Comparison of ENCODE assay signal across 18 cellular contexts in genomic region chr21:42740405-42740909, GRCh38.
A peak's percentile ranks its signal among the peaks of the same experiment; 100 is the strongest.
DNase-seq lines count a peak whose midpoint lies in the region; ATAC-seq, FAIRE-seq and TF ChIP-seq lines count a peak whose summit lies in the region.
"Had no signal": no experiment of that assay in that cellular context is flagged by ENCODE, and none has a peak within 500 bp of the region (broad histone marks: within the 10 kb centered on the region; RNA-seq: fewer than 3 reads in every experiment).

No MANE protein-coding gene starts in this region.

- no peak overlapping the region for H2BK20ac ChIP-seq in H1 (ENCODE audit: low read length)

- no peak overlapping the region for H3K9ac ChIP-seq in H1 (replicated peaks in 1 of 4; ENCODE audit: extremely low read depth in 1 of 4, low read depth in 3 of 4, low read length in 3 of 4)

- TF ChIP-seq EP300 in H1 (IDR thresholded peaks at IDR 0.05; ENCODE audit: borderline replicate concordance in 1 of 2, low read depth in 2 of 2, low read length in 2 of 2) = no peak

- H2BK12ac ChIP-seq in H1 (ENCODE audit: low read depth, low read length) = no peak overlapping the region

- H3K27ac Mint-ChIP-seq in T-helper 2 cell treated with Interferon-gamma antibody and Interleukin-4, amounts not matched to agents 5 μg/mL and 100 μg/mL, for 36 hours = peak overlapping the region; percentile 3
- H3K27ac Mint-ChIP-seq in WTC11 = no peak overlapping the region
- H3K27ac Mint-ChIP-seq: CD8-positive, alpha-beta T cell had no signal

- POLR2A ChIA-PET in HEK293 (lab: Yijun Ruan, JAX) = no interaction called here
- POLR2A ChIA-PET in H1 (lab: Charles Lee; ENCODE audit: partially characterized antibody) = interaction anchor here (1.2 kb wide), 1 partner anchor 8 kb away, joined by 4 read pairs; no protein-coding TSS in a partner anchor
- POLR2A ChIA-PET in WTC11 (lab: Charles Lee) = no interaction called here

- no peak overlapping the region for H4K5ac ChIP-seq in H1 (ENCODE audit: insufficient read length, low read depth, low read length)

- H3K27me3 Mint-ChIP-seq in T-helper 2 cell treated with Interferon-gamma antibody and Interleukin-4, amounts not matched to agents 5 μg/mL and 100 μg/mL, for 36 hours (ENCODE audit: low read depth) = no peaks in the 10 kb centered on the region
- no peaks in the 10 kb centered on the region for H3K27me3 Mint-ChIP-seq in WTC11 (ENCODE audit: low read depth)

- no peak for TF ChIP-seq RAD21 in H1 (IDR thresholded peaks at IDR 0.05 in 1 of 2, conservative IDR thresholded peaks at IDR 0.05 in 1 of 2; ENCODE audit: low read depth in 2 of 2, low read length in 2 of 2)

- H3K14ac ChIP-seq in H1 (ENCODE audit: insufficient read length) = no peak overlapping the region

- peaks cover 1% of the 10 kb centered on the region; the same call in 1 of the 2 replicates for H3K23me2 ChIP-seq in H1 (ENCODE audit: low read depth, low read length)

- no peak overlapping the region for H2BK15ac ChIP-seq in H1 (ENCODE audit: low read length)

- H3K36me3 Mint-ChIP-seq in T-helper 2 cell treated with Interferon-gamma antibody and Interleukin-4, amounts not matched to agents 5 μg/mL and 100 μg/mL, for 36 hours (ENCODE audit: low read depth) = peaks cover 2% of the 10 kb centered on the region
- peaks cover 16% of the 10 kb centered on the region for H3K36me3 Mint-ChIP-seq in WTC11

- CTCF ChIA-PET in HEK293 (lab: Yijun Ruan, JAX) (no interaction called here), H1 (lab: Charles Lee; ENCODE audit: partially characterized antibody) (no interaction called here), WTC11 (lab: Charles Lee) (interaction anchor here (1.4 kb wide), 1 partner anchor 147 kb away, joined by 4 read pairs; no protein-coding TSS in a partner anchor)

- no peak for FAIRE-seq in H1 (lab: Jason Lieb, UNC)
- FAIRE-seq: A549, HTR-8/SVneo had no signal

- no peaks in the 10 kb centered on the region for H3K79me2 ChIP-seq in H1 (ENCODE audit: control insufficient read depth in 1 of 2, insufficient read depth in 2 of 2, low read length in 2 of 2)
- H3K79me2 ChIP-seq in osteoblast (ENCODE audit: insufficient read depth, low read length) = no peaks in the 10 kb centered on the region

- no peaks in the 10 kb centered on the region for H4K20me1 ChIP-seq in H1 (replicated peaks in 1 of 2; ENCODE audit: control insufficient read depth in 1 of 2, insufficient read depth in 2 of 2, low read length in 2 of 2)
- H4K20me1 ChIP-seq in osteoblast (ENCODE audit: insufficient read depth, low read length) = no peaks in the 10 kb centered on the region

- H3K18ac ChIP-seq in H1 (ENCODE audit: extremely low read depth, low read length) = no peak overlapping the region

- H3K4me2 ChIP-seq in H1 (ENCODE audit: insufficient read depth in 1 of 2, low read depth in 2 of 2, low read length in 2 of 2) (no peak overlapping the region), osteoblast (ENCODE audit: insufficient read depth, low read length) (no peak overlapping the region)
- H3K4me2 ChIP-seq: A549 had no signal

- H2AFZ ChIP-seq in H1 (ENCODE audit: low read length) (no peak overlapping the region), osteoblast (ENCODE audit: low read length) (no peak overlapping the region)

- no peak overlapping the region for H4K8ac ChIP-seq in H1 (ENCODE audit: extremely low read depth, insufficient read depth, low read length)

- no peak overlapping the region for H4K91ac ChIP-seq in H1 (replicated peaks; ENCODE audit: insufficient read length, low read length)

- no peak overlapping the region for H2BK120ac ChIP-seq in H1 (replicated peaks; ENCODE audit: low read depth, low read length)

- H3K4me3 ChIP-seq in HEK293 (ENCODE audit: low read depth, low read length) (no peak overlapping the region), H1 (ENCODE audit: extremely low read depth in 1 of 4, insufficient read depth in 2 of 4, low read depth in 3 of 4, low read length in 4 of 4) (no peak overlapping the region), osteoblast (ENCODE audit: insufficient read depth, low read length) (no peak overlapping the region)
- H3K4me3 ChIP-seq: A549, HAP-1 had no signal

- H3K4me1 ChIP-seq in HEK293 (ENCODE audit: control insufficient read depth, insufficient read depth, low read length) (no peaks in the 10 kb centered on the region), H1 (replicated peaks in 1 of 4; ENCODE audit: control insufficient read depth in 3 of 4, insufficient read depth in 4 of 4, low read length in 3 of 4) (peaks cover 0 to 3% (median 1%) of the 10 kb centered on the region in 4 experiments; a peak in 1 of 7 replicates), osteoblast (ENCODE audit: insufficient read depth, low read length) (peaks cover 4% of the 10 kb centered on the region)
- H3K4me1 ChIP-seq: A549 had no signal

- H3K27ac ChIP-seq in HEK293 (ENCODE audit: extremely low read depth, low read depth, low read length) (no peak overlapping the region), H1 (ENCODE audit: low read depth, low read length) (no peak overlapping the region), osteoblast (ENCODE audit: low read depth, low read length) (no peak overlapping the region)
- H3K27ac ChIP-seq: 22Rv1, A549, C4-2B had no signal

- no peak overlapping the region for H2BK5ac ChIP-seq in H1 (ENCODE audit: low read depth, low read length)

- H3K4ac ChIP-seq in H1 (replicated peaks; ENCODE audit: insufficient read length, low read depth, low read length) = no peak overlapping the region

- peak overlapping the region; percentile 86 for H3K56ac ChIP-seq in H1 (replicated peaks; ENCODE audit: insufficient read length, low read depth, low read length)

- H3K9me3 Mint-ChIP-seq in T-helper 2 cell treated with Interferon-gamma antibody and Interleukin-4, amounts not matched to agents 5 μg/mL and 100 μg/mL, for 36 hours = no peaks in the 10 kb centered on the region
- H3K9me3 Mint-ChIP-seq in WTC11 = no peaks in the 10 kb centered on the region
- H3K9me3 Mint-ChIP-seq: CD8-positive, alpha-beta T cell had no signal

- no peak for DNase-seq in T-helper 2 cell treated with Interferon-gamma antibody and Interleukin-4, amounts not matched to agents 5 μg/mL and 100 μg/mL, for 36 hours (ENCODE audit: low spot score)
- DNase-seq in T-helper 2 cell (no peak), H1 (ENCODE audit: low read depth in 1 of 2, low spot score in 2 of 2) (no peak), osteoblast (ENCODE audit: insufficient read length, low spot score, missing footprints) (peak; percentile 72), WTC11 (ENCODE audit: low spot score) (no peak)
- DNase-seq: AML-193; Calu3; CD8-positive, alpha-beta T cell; DMS79 treated with DMSO at 0.1 percent for 48 hours; GF-D8; IMR-90 had no signal

- no peak overlapping the region for H3K4me3 Mint-ChIP-seq in T-helper 2 cell treated with Interferon-gamma antibody and Interleukin-4, amounts not matched to agents 5 μg/mL and 100 μg/mL, for 36 hours
- H3K4me3 Mint-ChIP-seq in WTC11 = no peak overlapping the region
- H3K4me3 Mint-ChIP-seq: CD8-positive, alpha-beta T cell had no signal

- H3K27me3 ChIP-seq in H1 (replicated peaks in 1 of 4; ENCODE audit: control insufficient read depth in 3 of 4, extremely low read depth in 1 of 4, insufficient read depth in 3 of 4, low read length in 3 of 4) (no peaks in the 10 kb centered on the region), osteoblast (ENCODE audit: insufficient read depth, low read length) (peaks cover 14% of the 10 kb centered on the region)

- H2AK5ac ChIP-seq in H1 (ENCODE audit: low read depth, low read length) = no peak overlapping the region

- peaks cover 14% of the 10 kb centered on the region for H3K4me1 Mint-ChIP-seq in T-helper 2 cell treated with Interferon-gamma antibody and Interleukin-4, amounts not matched to agents 5 μg/mL and 100 μg/mL, for 36 hours (ENCODE audit: low read depth)
- peaks cover 11% of the 10 kb centered on the region for H3K4me1 Mint-ChIP-seq in WTC11

- no peak for TF ChIP-seq POLR2A in H1 (IDR thresholded peaks at IDR 0.05; ENCODE audit: control extremely low read depth in 1 of 2, low read depth in 2 of 2, low read length in 2 of 2)

- H3K79me1 ChIP-seq in H1 (ENCODE audit: low read depth, low read length) = 0 out of 2 replicates have a peak, but pooled peaks cover 2% of the 10 kb centered on the region

- no peak for ATAC-seq in HG02885 (IDR thresholded peaks at IDR 0.05; ENCODE audit: poor library complexity, unreplicated experiment)
- no peak for ATAC-seq in WTC11
- ATAC-seq: A549; CD8-positive, alpha-beta T cell had no signal

- H3K23ac ChIP-seq in H1 (ENCODE audit: insufficient read length) = no peak overlapping the region

- TF ChIP-seq CTCF in HEK293 (tag by site-specific recombination; IDR thresholded peaks at IDR 0.05) (no peak), H1 (IDR thresholded peaks at IDR 0.05; ENCODE audit: control extremely low read depth in 1 of 3, insufficient read depth in 1 of 3, low read depth in 1 of 3, low read length in 3 of 3) (no peak), osteoblast (IDR thresholded peaks at IDR 0.05; ENCODE audit: extremely low read depth, low read depth, low read length) (no peak), WTC11 (IDR thresholded peaks at IDR 0.05) (no peak)

- H3K9me3 ChIP-seq in HEK293 (ENCODE audit: control insufficient read depth, insufficient read depth, low read depth, low read length) (no peaks in the 10 kb centered on the region), H1 (ENCODE audit: insufficient read depth in 2 of 2, low read depth in 1 of 2, low read length in 1 of 2) (no peaks in the 10 kb centered on the region), osteoblast (ENCODE audit: low read depth, low read length) (no peaks in the 10 kb centered on the region)
- H3K9me3 ChIP-seq: A549, HAP-1 had no signal

- H3K36me3 ChIP-seq in HEK293 (ENCODE audit: control insufficient read depth in 2 of 2, insufficient read depth in 1 of 2, low read length in 2 of 2) = peaks cover 0 to 11% of the 10 kb centered on the region in 2 experiments; a peak in 1 of 3 replicates
- H3K36me3 ChIP-seq in H1 (ENCODE audit: control insufficient read depth in 2 of 4, insufficient read depth in 4 of 4, low read length in 3 of 4) = peaks cover 0 to 5% (median 4%) of the 10 kb centered on the region in 4 experiments; a peak in 5 of 8 replicates
- no peaks in the 10 kb centered on the region for H3K36me3 ChIP-seq in osteoblast (ENCODE audit: insufficient read depth, low read length)
- H3K36me3 ChIP-seq: HAP-1 had no signal

- WGBS in H1 (ENCODE audit: extremely low coverage in 1 of 2, insufficient coverage in 1 of 2, insufficient read length in 1 of 2, insufficient replicate concordance in 2 of 2, low coverage in 1 of 2, low lambda C conversion rate in 2 of 2, missing lambda C conversion rate in 1 of 2), 2 experiments = 93 to 100% methylated on average over 1 of the region's 1 CpG

TF ChIP-seq in HEK293, 187 proteins besides CTCF, POLR2A, EP300 and RAD21 (continues in another document):
- peak; percentile 93 for TF ChIP-seq ZBTB17 (tag by site-specific recombination; IDR thresholded peaks at IDR 0.05)
- TF ChIP-seq BCL11A (tag by site-specific recombination; IDR thresholded peaks at IDR 0.05; ENCODE audit: low read depth) = no peak

TF ChIP-seq in H1, 55 proteins besides CTCF, POLR2A, EP300 and RAD21:
- TF ChIP-seq SP1 (IDR thresholded peaks at IDR 0.05; ENCODE audit: low read depth, low read length) = no peak
- no peak for TF ChIP-seq FOSL1 (IDR thresholded peaks at IDR 0.05; ENCODE audit: insufficient read depth, low read depth, low read length)

TF ChIP-seq in WTC11, 78 proteins besides CTCF, POLR2A, EP300 and RAD21 (continues in another document):
- TF ChIP-seq GTF2I (CRISPR knock-in tag; conservative IDR thresholded peaks at IDR 0.05) (no peak), ZNF317 (CRISPR knock-in tag; IDR thresholded peaks at IDR 0.05; ENCODE audit: borderline replicate concordance, low read depth) (no peak)
